ENCODE assay signal across 22 cellular contexts in genomic region chr17:30520882-30521281, GRCh38. TPM values are rescaled to one million over a fixed set of nuclear protein-coding genes. Genes with fewer than 3 reads are reported as not detected.
DNase-seq lines count a peak whose midpoint lies in the region; ATAC-seq and TF ChIP-seq lines count a peak whose summit lies in the region.
"Had no signal": no experiment of that assay in that cellular context is flagged by ENCODE, and none has a peak within 500 bp of the region (broad histone marks: within the 10 kb centered on the region; RNA-seq: fewer than 3 reads in every experiment).

No MANE protein-coding gene starts in this region.

- no peaks in the 10 kb centered on the region for H3K79me2 ChIP-seq in smooth muscle cell (ENCODE audit: low read depth)

- H3K4me1 Mint-ChIP-seq in activated CD8-positive, alpha-beta T cell treated with anti-CD3 and anti-CD28 coated beads for 36 hours (ENCODE audit: low read depth) = peaks cover 16% of the 10 kb centered on the region
- no peaks in the 10 kb centered on the region for H3K4me1 Mint-ChIP-seq in activated CD8-positive, alpha-beta T cell treated with anti-CD3 and anti-CD28 coated beads, Interleukin-2, amount 10 ng/mL, durations not matched to agents 7 days and 5 days (ENCODE audit: low read depth)
- peaks cover 2% of the 10 kb centered on the region for H3K4me1 Mint-ChIP-seq in T-helper 17 cell

- H3K9me3 ChIP-seq in T-helper 17 cell (ENCODE audit: control insufficient read depth, low read length, poor library complexity, severe bottlenecking) (no peaks in the 10 kb centered on the region), smooth muscle cell (replicated peaks; ENCODE audit: low read depth) (no peaks in the 10 kb centered on the region)
- H3K9me3 ChIP-seq: esophagus squamous epithelium, heart right ventricle, lower lobe of right lung, stomach had no signal

- no peak for DNase-seq in activated CD8-positive, alpha-beta T cell treated with anti-CD3 and anti-CD28 coated beads for 36 hours
- DNase-seq in activated CD8-positive, alpha-beta T cell treated with anti-CD3 and anti-CD28 coated beads, Interleukin-2, amount 10 ng/mL, durations not matched to agents 7 days and 5 days = no peak
- DNase-seq in T-helper 17 cell = no peak
- DNase-seq in fibroblast of gingiva (ENCODE audit: low read depth) = peak; percentile 18
- DNase-seq in smooth muscle cell (lab: John Stamatoyannopoulos, UW; ENCODE audit: unreplicated experiment) = no peak
- no peak for DNase-seq in putamen (ENCODE audit: low spot score)
- DNase-seq: activated CD4-positive, alpha-beta T cell treated with anti-CD3 and anti-CD28 coated beads, Interleukin-2, amount 10 ng/mL, durations not matched to agents 7 days and 5 days; effector memory CD4-positive, alpha-beta T cell; esophagus squamous epithelium; GOT3; heart right ventricle; immature natural killer cell; lower lobe of right lung; NCI-H1105 treated with DMSO at 0.1 percent for 48 hours; NCI-H2107; NCI-H524 treated with DMSO at 0.1 percent for 48 hours; occipital lobe; stimulated activated CD4-positive, alpha-beta T cell treated with anti-CD3 and anti-CD28 coated beads, Interleukin-4, amount 100 ng/mL, for 1 hour; stomach had no signal

- no peak for ATAC-seq in activated CD8-positive, alpha-beta T cell treated with anti-CD3 and anti-CD28 coated beads for 36 hours
- no peak for ATAC-seq in activated CD8-positive, alpha-beta T cell treated with anti-CD3 and anti-CD28 coated beads, Interleukin-2, amount 10 ng/mL, durations not matched to agents 7 days and 5 days
- ATAC-seq in T-helper 17 cell (no peak), GM18502 (IDR thresholded peaks at IDR 0.05; ENCODE audit: poor library complexity, unreplicated experiment) (no peak), HG02588 (IDR thresholded peaks at IDR 0.05; ENCODE audit: unreplicated experiment) (no peak)
- ATAC-seq: lower lobe of right lung had no signal

- CTCF ChIA-PET in activated CD8-positive, alpha-beta T cell treated with anti-CD3 and anti-CD28 coated beads for 36 hours (lab: Charles Lee) = interaction anchor here (1.3 kb wide), 1 partner anchor 11 kb away, joined by 3 read pairs; no protein-coding TSS in a partner anchor
- CTCF ChIA-PET in activated CD8-positive, alpha-beta T cell treated with anti-CD3 and anti-CD28 coated beads, Interleukin-2, amount 10 ng/mL, durations not matched to agents 7 days and 5 days (lab: Charles Lee) = no interaction called here

- peaks cover 37% of the 10 kb centered on the region for H3K36me3 Mint-ChIP-seq in activated CD8-positive, alpha-beta T cell treated with anti-CD3 and anti-CD28 coated beads for 36 hours (ENCODE audit: low read depth)
- H3K36me3 Mint-ChIP-seq in activated CD8-positive, alpha-beta T cell treated with anti-CD3 and anti-CD28 coated beads, Interleukin-2, amount 10 ng/mL, durations not matched to agents 7 days and 5 days (ENCODE audit: low read depth) = peaks cover 29% of the 10 kb centered on the region
- H3K36me3 Mint-ChIP-seq in T-helper 17 cell (ENCODE audit: low read depth) = no peaks in the 10 kb centered on the region

- peak overlapping the region; percentile 74 for H3K9ac ChIP-seq in smooth muscle cell (ENCODE audit: low read depth)
- H3K9ac ChIP-seq: BLaER1 had no signal

- no peaks in the 10 kb centered on the region for H3K4me1 ChIP-seq in smooth muscle cell (ENCODE audit: low read depth)
- H3K4me1 ChIP-seq: BLaER1, lower lobe of right lung had no signal

- no peak for TF ChIP-seq CTCF in activated CD8-positive, alpha-beta T cell treated with anti-CD3 and anti-CD28 coated beads for 36 hours (IDR thresholded peaks at IDR 0.05)
- TF ChIP-seq CTCF in smooth muscle cell (IDR thresholded peaks at IDR 0.05; ENCODE audit: borderline replicate concordance, insufficient read depth, poor library complexity, severe bottlenecking) = no peak

- no peaks in the 10 kb centered on the region for H3K27me3 Mint-ChIP-seq in activated CD8-positive, alpha-beta T cell treated with anti-CD3 and anti-CD28 coated beads for 36 hours
- no peaks in the 10 kb centered on the region for H3K27me3 Mint-ChIP-seq in activated CD8-positive, alpha-beta T cell treated with anti-CD3 and anti-CD28 coated beads, Interleukin-2, amount 10 ng/mL, durations not matched to agents 7 days and 5 days (ENCODE audit: low read depth)
- H3K27me3 Mint-ChIP-seq in T-helper 17 cell = no peaks in the 10 kb centered on the region
- H3K27me3 Mint-ChIP-seq: activated CD4-positive, alpha-beta T cell treated with anti-CD3 and anti-CD28 coated beads, Interleukin-2, amount 10 ng/mL, durations not matched to agents 7 days and 5 days had no signal

- H4K20me1 ChIP-seq in smooth muscle cell (ENCODE audit: low read depth) = peaks cover 13% of the 10 kb centered on the region

- H3K4me2 ChIP-seq in smooth muscle cell = no peak overlapping the region
- H3K4me2 ChIP-seq: BLaER1 had no signal

- no peaks in the 10 kb centered on the region for H3F3A ChIP-seq in smooth muscle cell (ENCODE audit: low read depth)

- peak overlapping the region; percentile 30 for H3K27ac Mint-ChIP-seq in activated CD8-positive, alpha-beta T cell treated with anti-CD3 and anti-CD28 coated beads for 36 hours
- no peak overlapping the region for H3K27ac Mint-ChIP-seq in activated CD8-positive, alpha-beta T cell treated with anti-CD3 and anti-CD28 coated beads, Interleukin-2, amount 10 ng/mL, durations not matched to agents 7 days and 5 days
- H3K27ac Mint-ChIP-seq in T-helper 17 cell = peak overlapping the region; percentile 32
- H3K27ac Mint-ChIP-seq: activated CD4-positive, alpha-beta T cell treated with anti-CD3 and anti-CD28 coated beads, Interleukin-2, amount 10 ng/mL, durations not matched to agents 7 days and 5 days had no signal

- no peaks in the 10 kb centered on the region for H3K9me3 Mint-ChIP-seq in activated CD8-positive, alpha-beta T cell treated with anti-CD3 and anti-CD28 coated beads for 36 hours
- no peaks in the 10 kb centered on the region for H3K9me3 Mint-ChIP-seq in activated CD8-positive, alpha-beta T cell treated with anti-CD3 and anti-CD28 coated beads, Interleukin-2, amount 10 ng/mL, durations not matched to agents 7 days and 5 days (ENCODE audit: insufficient read depth)
- H3K9me3 Mint-ChIP-seq: activated CD4-positive, alpha-beta T cell treated with anti-CD3 and anti-CD28 coated beads, Interleukin-2, amount 10 ng/mL, durations not matched to agents 7 days and 5 days; immature natural killer cell had no signal

- no peaks in the 10 kb centered on the region for H3K36me3 ChIP-seq in smooth muscle cell (ENCODE audit: low read depth)

- intact Hi-C loops in activated CD8-positive, alpha-beta T cell treated with anti-CD3 and anti-CD28 coated beads for 36 hours (cut with micrococcal nuclease) = no loop called here

- 100% methylated on average over 1 of the region's 1 CpG for WGBS in smooth muscle cell (ENCODE audit: low lambda C conversion rate)

- H3K27me3 ChIP-seq in smooth muscle cell (ENCODE audit: low read depth) = no peaks in the 10 kb centered on the region
- H3K27me3 ChIP-seq: BLaER1, esophagus squamous epithelium, heart right ventricle, stomach had no signal

- POLR2A ChIA-PET in activated CD8-positive, alpha-beta T cell treated with anti-CD3 and anti-CD28 coated beads for 36 hours (lab: Charles Lee) = no interaction called here
- POLR2A ChIA-PET in activated CD8-positive, alpha-beta T cell treated with anti-CD3 and anti-CD28 coated beads, Interleukin-2, amount 10 ng/mL, durations not matched to agents 7 days and 5 days (lab: Charles Lee) = no interaction called here

- H3K4me3 Mint-ChIP-seq in activated CD8-positive, alpha-beta T cell treated with anti-CD3 and anti-CD28 coated beads for 36 hours = no peak overlapping the region
- no peak overlapping the region for H3K4me3 Mint-ChIP-seq in activated CD8-positive, alpha-beta T cell treated with anti-CD3 and anti-CD28 coated beads, Interleukin-2, amount 10 ng/mL, durations not matched to agents 7 days and 5 days
- no peak overlapping the region for H3K4me3 Mint-ChIP-seq in T-helper 17 cell
- H3K4me3 Mint-ChIP-seq: activated CD4-positive, alpha-beta T cell treated with anti-CD3 and anti-CD28 coated beads, Interleukin-2, amount 10 ng/mL, durations not matched to agents 7 days and 5 days; immature natural killer cell had no signal

- no peak overlapping the region for H2AFZ ChIP-seq in smooth muscle cell (ENCODE audit: low read depth)

- no peak overlapping the region for H3K4me3 ChIP-seq in smooth muscle cell
- H3K4me3 ChIP-seq: BLaER1, esophagus squamous epithelium, heart right ventricle, lower lobe of right lung, stomach had no signal

- peak overlapping the region; percentile 95 for H3K27ac ChIP-seq in smooth muscle cell (ENCODE audit: low read depth)
- H3K27ac ChIP-seq: BLaER1 had no signal

RNA-seq across cellular contexts. Expression of gene GOSR1, which starts 43.7 kb away (rescaled TPM):
- 10 to 100 TPM; 37.1 to 38.8 TPM for total RNA-seq in activated CD8-positive, alpha-beta T cell treated with anti-CD3 and anti-CD28 coated beads for 36 hours
- 10 to 100 TPM; 41.5 to 44.0 TPM for total RNA-seq in activated CD8-positive, alpha-beta T cell treated with anti-CD3 and anti-CD28 coated beads, Interleukin-2, amount 10 ng/mL, durations not matched to agents 7 days and 5 days
- total RNA-seq in T-helper 17 cell (10 to 100 TPM; 42.8 to 51.1 TPM), smooth muscle cell (57.0 and 81.0 TPM in 2 replicates)
- polyA plus RNA-seq in smooth muscle cell = 48.3 and 71.3 TPM in 2 replicates
